Comparison of ENCODE assay signal across 16 cellular contexts in the genomic region with DNA sequence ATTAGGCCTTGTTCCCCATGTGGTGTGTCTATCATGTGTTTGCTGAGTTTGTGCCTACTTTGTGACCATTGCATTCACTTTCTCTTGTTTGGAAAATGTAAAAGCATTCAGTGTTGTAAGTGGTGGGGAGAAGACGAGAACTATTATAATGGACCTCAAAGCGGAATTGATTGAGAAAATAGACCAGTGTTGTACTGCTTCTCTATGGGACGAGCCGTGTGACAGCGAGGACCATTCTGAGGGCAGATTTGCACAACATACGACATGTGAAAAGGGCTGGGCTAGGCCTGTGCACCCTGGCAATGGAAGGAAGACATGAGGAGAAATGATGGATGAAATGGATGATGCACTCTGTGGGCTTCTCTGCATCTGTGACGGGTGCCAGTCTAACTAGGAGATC.
DNase-seq lines count a peak whose midpoint lies in the region; ATAC-seq and TF ChIP-seq lines count a peak whose summit lies in the region.
"Had no signal": no experiment of that assay in that cellular context is flagged by ENCODE, and none has a peak within 500 bp of the region (broad histone marks: within the 10 kb centered on the region; RNA-seq: fewer than 3 reads in every experiment).

No MANE protein-coding gene starts in this region.

- H3K4me1 ChIP-seq in right cardiac atrium (ENCODE audit: control insufficient read depth, insufficient read depth, low read length) = no peaks in the 10 kb centered on the region
- no peaks in the 10 kb centered on the region for H3K4me1 ChIP-seq in upper lobe of right lung
- H3K4me1 ChIP-seq in left lung = no peaks in the 10 kb centered on the region
- H3K4me1 ChIP-seq: Caco-2, HAP-1 had no signal

- ATAC-seq in Right ventricle myocardium inferior (no peak), right cardiac atrium (no peak), upper lobe of right lung (no peak), left lung (no peak)

- TF ChIP-seq CTCF in upper lobe of right lung (IDR thresholded peaks at IDR 0.05) = no peak
- TF ChIP-seq CTCF in left lung (IDR thresholded peaks at IDR 0.05) = no peak
- TF ChIP-seq CTCF in GM10266 (IDR thresholded peaks at IDR 0.05; ENCODE audit: control insufficient read depth, insufficient read depth, low read depth, missing control alignments) = no peak

- DNase-seq in Right ventricle myocardium inferior (ENCODE audit: missing footprints) (peak; percentile 17), right cardiac atrium (no peak), medulla oblongata (ENCODE audit: extremely low spot score) (peak; percentile 60), posterior vena cava (ENCODE audit: low spot score) (peak; percentile 25), upper lobe of right lung (peak; percentile 1), left lung (no peak), GM10266 (ENCODE audit: extremely low spot score) (no peak)
- no peak for DNase-seq in activated CD4-positive, CD25-positive, alpha-beta regulatory T cell (lab: John Stamatoyannopoulos, UW)
- DNase-seq: Caco-2; CD8-positive, alpha-beta memory T cell; DND-41; GDM1; GOT3 had no signal

- WGBS in right cardiac atrium = 93% methylated on average over 7 of the region's 7 CpGs

- no peaks in the 10 kb centered on the region for H3K36me3 ChIP-seq in upper lobe of right lung
- no peaks in the 10 kb centered on the region for H3K36me3 ChIP-seq in left lung
- H3K36me3 ChIP-seq: BLaER1, HAP-1 had no signal

- H3K4me3 ChIP-seq in right cardiac atrium (ENCODE audit: low read length) = no peak overlapping the region
- no peak overlapping the region for H3K4me3 ChIP-seq in upper lobe of right lung
- H3K4me3 ChIP-seq in left lung = no peak overlapping the region
- H3K4me3 ChIP-seq: BLaER1, HAP-1 had no signal

- H3K9me3 ChIP-seq in right cardiac atrium (ENCODE audit: control insufficient read depth, low read length) (no peaks in the 10 kb centered on the region), upper lobe of right lung (no peaks in the 10 kb centered on the region), left lung (no peaks in the 10 kb centered on the region)
- H3K9me3 ChIP-seq: BLaER1, Caco-2, HAP-1 had no signal

- H3K27ac ChIP-seq in right cardiac atrium (ENCODE audit: low read length) (no peak overlapping the region), upper lobe of right lung (no peak overlapping the region), left lung (no peak overlapping the region)
- H3K27ac ChIP-seq: 22Rv1, BLaER1 had no signal

- intact Hi-C loops in Right ventricle myocardium inferior (cut with DNase I) (no loop called here), right cardiac atrium (cut with DNase I) (no loop called here), posterior vena cava (cut with DNase I) (no loop called here), upper lobe of right lung (cut with DNase I) (no loop called here), left lung (cut with DNase I) (no loop called here)

- H3K27me3 ChIP-seq in right cardiac atrium (ENCODE audit: control insufficient read depth, insufficient read depth) (no peaks in the 10 kb centered on the region), upper lobe of right lung (no peaks in the 10 kb centered on the region), left lung (no peaks in the 10 kb centered on the region)
- H3K27me3 ChIP-seq: BLaER1 had no signal

Comparison
In these comparisons a context has a peak if more than half of its experiments do, and no peak if none do; other contexts are left out.
1. DNase-seq: peak in Right ventricle myocardium inferior (single experiment), medulla oblongata (single experiment), posterior vena cava (single experiment) and upper lobe of right lung (single experiment); none in right cardiac atrium (0 of 3), left lung (0 of 2), GM10266 (single experiment) and activated CD4-positive, CD25-positive, alpha-beta regulatory T cell (0 of 4).